Comparison of ENCODE assay signal across 8 cellular contexts in genomic region chr2:153478289-153479261, GRCh38. TPM values are rescaled to one million over a fixed set of nuclear protein-coding genes. Genes with fewer than 3 reads are reported as not detected.
DNase-seq lines count a peak whose midpoint lies in the region; ATAC-seq and TF ChIP-seq lines count a peak whose summit lies in the region.

Gene RPRM, minus strand, starts transcription at chr2:153478762. Its CDS starts 197 bp downstream, at chr2:153478565.

- peak within 1 kb of the TSS in 1 of 2 donors; percentile 30 for H3K9ac ChIP-seq in mucosa of rectum (ENCODE audit: low read depth in 1 of 2, low read length in 2 of 2)

- H3K4me3 ChIP-seq in mucosa of rectum (ENCODE audit: low read length in 2 of 2), result peak within 1 kb of the TSS; percentile 51 to 66

- H3K9me3 ChIP-seq in mucosa of rectum (ENCODE audit: control insufficient read depth in 2 of 2, low read length in 2 of 2), result no peaks in the 10 kb centered on the region

- peaks cover 10 to 12% of the 10 kb centered on the region in 2 donors for H3K4me1 ChIP-seq in mucosa of rectum (ENCODE audit: control insufficient read depth in 2 of 2, insufficient read depth in 2 of 2, low read length in 2 of 2)

- ATAC-seq in GM18873 (IDR thresholded peaks at IDR 0.05; ENCODE audit: low FRiP score, unreplicated experiment) (peak; percentile 75), HG03135 (IDR thresholded peaks at IDR 0.05; ENCODE audit: unreplicated experiment) (peak; percentile 94)

- TF ChIP-seq CTCF in AG09319 (IDR thresholded peaks at IDR 0.05; ENCODE audit: low read depth, low read length), result peak; percentile 61

- no peak within 1 kb of the TSS for H3K27ac ChIP-seq in mucosa of rectum (ENCODE audit: low read depth in 2 of 2, low read length in 2 of 2)

- no peaks in the 10 kb centered on the region for H3K36me3 ChIP-seq in mucosa of rectum (ENCODE audit: control insufficient read depth in 2 of 2, insufficient read depth in 2 of 2, low read length in 2 of 2)

- no peak for TF ChIP-seq POLR2A in erythroblast (IDR thresholded peaks at IDR 0.05; ENCODE audit: low read length)

- DNase-seq in AG09319 (ENCODE audit: extremely low read depth, low read depth), result peak; percentile 7
- DNase-seq in NCI-H460 (ENCODE audit: extremely low read depth, low read depth), result peak; percentile 49
- peak; percentile 85 for DNase-seq in activated CD8-positive, alpha-beta memory T cell treated with anti-CD3 and anti-CD28 coated beads, Interleukin-2, amount 50 U/mL, for 48 hours
- peak; percentile 43 to 65 for DNase-seq in erythroblast (lab: John Stamatoyannopoulos, UW)
- peak; percentile 6 to 29 for DNase-seq in stimulated activated CD8-positive, alpha-beta memory T cell treated with anti-CD3 and anti-CD28 coated beads, Interleukin-7, amount 100 ng/mL, for 4 hours (ENCODE audit: low read depth in 2 of 2)

- H3K27me3 ChIP-seq in mucosa of rectum (ENCODE audit: control insufficient read depth in 2 of 2, insufficient read depth in 2 of 2, low read length in 2 of 2), result peaks cover 9 to 43% of the 10 kb centered on the region in 2 donors

RNA-seq across cellular contexts. Expression of gene RPRM, which starts in this region (rescaled TPM):
- 0.10 TPM in 1 of 2 replicates, not detected in the other for total RNA-seq in NCI-H460 (2014; rRNA removed; shearing (Covaris generic))
- 0.37 and 0.58 TPM in 2 replicates for polyA plus RNA-seq in NCI-H460 (2014; cell fraction: nucleus; rRNA removed)

Comparison
In these comparisons a context has a peak if more than half of its experiments do, and no peak if none do; other contexts are left out.
1. Peak in DNase-seq in NCI-H460; RNA of the gene not detected or under 1 TPM.
2. DNase-seq: peak in every context shown above with its lines; median percentile 85 in activated CD8-positive, alpha-beta memory T cell treated with anti-CD3 and anti-CD28 coated beads, Interleukin-2, amount 50 U/mL, for 48 hours; 54 in erythroblast; 49 in NCI-H460; 18 in stimulated activated CD8-positive, alpha-beta memory T cell treated with anti-CD3 and anti-CD28 coated beads, Interleukin-7, amount 100 ng/mL, for 4 hours; 7 in AG09319.